In genomic region chr16:57245472-57246113, GRCh38 we compare ENCODE assay signal across 8 cellular contexts. TPM values are rescaled to one million over a fixed set of nuclear protein-coding genes. Genes with fewer than 3 reads are reported as not detected.
DNase-seq lines count a peak whose midpoint lies in the region; ATAC-seq and TF ChIP-seq lines count a peak whose summit lies in the region.

No MANE protein-coding gene starts in this region.

- H3K9me3 ChIP-seq in CD8-positive, alpha-beta memory T cell (ENCODE audit: low read length) = no peaks in the 10 kb centered on the region
- H3K9me3 ChIP-seq in MG63 = no peaks in the 10 kb centered on the region

- H3K4me1 ChIP-seq in CD8-positive, alpha-beta memory T cell (ENCODE audit: insufficient read depth, low read length) = peaks cover 17% of the 10 kb centered on the region

- peaks cover 5 to 44% (median 9%) of the 10 kb centered on the region in 3 donors for H3K36me3 Mint-ChIP-seq in CD8-positive, alpha-beta memory T cell
- H3K36me3 Mint-ChIP-seq in stimulated activated memory B cell treated with anti-CD40 and anti-IgM and Interleukin-4, amounts not matched to agents 10 μg/mL and 1 μg/mL and 100 μg/mL, for 72 hours = peaks cover 15% of the 10 kb centered on the region

- H3K9me3 Mint-ChIP-seq in CD8-positive, alpha-beta memory T cell = no peaks in the 10 kb centered on the region
- H3K9me3 Mint-ChIP-seq in stimulated activated memory B cell treated with anti-CD40 and anti-IgM and Interleukin-4, amounts not matched to agents 10 μg/mL and 1 μg/mL and 100 μg/mL, for 72 hours = no peaks in the 10 kb centered on the region

- TF ChIP-seq CTCF in astrocyte of the spinal cord (IDR thresholded peaks at IDR 0.05; ENCODE audit: low read depth, low read length) = no peak

- no peaks in the 10 kb centered on the region for H3K27me3 Mint-ChIP-seq in CD8-positive, alpha-beta memory T cell
- H3K27me3 Mint-ChIP-seq in stimulated activated memory B cell treated with anti-CD40 and anti-IgM and Interleukin-4, amounts not matched to agents 10 μg/mL and 1 μg/mL and 100 μg/mL, for 72 hours = no peaks in the 10 kb centered on the region

- H3K36me3 ChIP-seq in CD8-positive, alpha-beta memory T cell (ENCODE audit: insufficient read depth, low read length) = peaks cover 23% of the 10 kb centered on the region
- peaks cover 49% of the 10 kb centered on the region for H3K36me3 ChIP-seq in MG63

- POLR2A ChIA-PET in CD8-positive, alpha-beta memory T cell (lab: Charles Lee) = interaction anchor here (1.0 kb wide), 1 partner anchor 21 kb away, joined by 3 read pairs; no protein-coding TSS in a partner anchor

- no peak for DNase-seq in CD8-positive, alpha-beta memory T cell
- DNase-seq in MG63 (peak; percentile 62), astrocyte of the spinal cord (ENCODE audit: low read depth, low spot score) (no peak), iPS-NIHi7 (ENCODE audit: extremely low spot score) (peak; percentile 45), middle frontal gyrus (ENCODE audit: extremely low spot score, low spot score) (no peak), SIG-M5 treated with dmso at 0.1 percent for 504 hours (lab: John Stamatoyannopoulos, UW; ENCODE audit: unreplicated experiment) (no peak)

- CTCF ChIA-PET in CD8-positive, alpha-beta memory T cell (lab: Charles Lee) = interaction anchor here (0.8 to 1.3 kb wide), 4 partner anchors 35 to 173 kb away, joined by 3 to 5 read pairs (median 3); no protein-coding TSS in a partner anchor

- ATAC-seq in GM21360 (IDR thresholded peaks at IDR 0.05; ENCODE audit: unreplicated experiment) = peak; percentile 28
- ATAC-seq in stimulated activated memory B cell treated with anti-CD40 and anti-IgM and Interleukin-4, amounts not matched to agents 10 μg/mL and 1 μg/mL and 100 μg/mL, for 72 hours = peak; percentile 49

- peak overlapping the region; percentile 69 to 98 (median 95) for H3K4me3 Mint-ChIP-seq in CD8-positive, alpha-beta memory T cell
- H3K4me3 Mint-ChIP-seq in stimulated activated memory B cell treated with anti-CD40 and anti-IgM and Interleukin-4, amounts not matched to agents 10 μg/mL and 1 μg/mL and 100 μg/mL, for 72 hours = peak overlapping the region; percentile 85

- H3K27ac Mint-ChIP-seq in CD8-positive, alpha-beta memory T cell = peak overlapping the region; percentile 32 to 91 (median 70)
- peak overlapping the region; percentile 77 for H3K27ac Mint-ChIP-seq in stimulated activated memory B cell treated with anti-CD40 and anti-IgM and Interleukin-4, amounts not matched to agents 10 μg/mL and 1 μg/mL and 100 μg/mL, for 72 hours

- in situ Hi-C loops in astrocyte of the spinal cord (cut with HindIII; ENCODE audit: low sequenced_read_pairs) = no loop called here

- peak overlapping the region; percentile 69 for H3K4me3 ChIP-seq in CD8-positive, alpha-beta memory T cell (ENCODE audit: low read length)
- H3K4me3 ChIP-seq in MG63 (peak overlapping the region; percentile 93), astrocyte of the spinal cord (ENCODE audit: low read depth, low read length) (peak overlapping the region; percentile 71)

- H3K27me3 ChIP-seq in CD8-positive, alpha-beta memory T cell (ENCODE audit: insufficient read depth, low read length, poor library complexity, severe bottlenecking) = no peaks in the 10 kb centered on the region
- no peaks in the 10 kb centered on the region for H3K27me3 ChIP-seq in MG63

- peak overlapping the region; percentile 76 for H3K27ac ChIP-seq in CD8-positive, alpha-beta memory T cell (ENCODE audit: low read depth, low read length)

- peaks cover 15 to 24% (median 19%) of the 10 kb centered on the region in 3 donors for H3K4me1 Mint-ChIP-seq in CD8-positive, alpha-beta memory T cell
- H3K4me1 Mint-ChIP-seq in stimulated activated memory B cell treated with anti-CD40 and anti-IgM and Interleukin-4, amounts not matched to agents 10 μg/mL and 1 μg/mL and 100 μg/mL, for 72 hours = peaks cover 30% of the 10 kb centered on the region

RNA-seq across cellular contexts. Expression of gene ARL2BP, which starts 0.5 kb away (rescaled TPM):
- total RNA-seq in CD8-positive, alpha-beta memory T cell = 10 to 100 TPM; 29.9 to 30.1 TPM
- 112 TPM for polyA plus RNA-seq in CD8-positive, alpha-beta memory T cell
- total RNA-seq in MG63 (2014; rRNA removed; shearing (Covaris generic); ENCODE audit: low replicate concordance) = 352 and 467 TPM in 2 replicates

RNA-seq across cellular contexts. Expression of gene PLLP, which starts 38.9 kb away (rescaled TPM):
- under 1 TPM in 1 of 2 experiments, not detected in 1; 0.49 TPM for total RNA-seq in CD8-positive, alpha-beta memory T cell
- 0.72 TPM for polyA plus RNA-seq in CD8-positive, alpha-beta memory T cell
- total RNA-seq in MG63 (2014; rRNA removed; shearing (Covaris generic); ENCODE audit: low replicate concordance) = not detected in 2 replicates

RNA-seq across cellular contexts. Expression of gene RSPRY1, which starts 59.5 kb away (rescaled TPM):
- 10 to 100 TPM; 33.3 to 36.6 TPM for total RNA-seq in CD8-positive, alpha-beta memory T cell
- polyA plus RNA-seq in CD8-positive, alpha-beta memory T cell = 41.0 TPM
- 72.1 and 106 TPM in 2 replicates for total RNA-seq in MG63 (2014; rRNA removed; shearing (Covaris generic); ENCODE audit: low replicate concordance)

RNA-seq across cellular contexts. Expression of gene PSME3IP1, which starts 59.8 kb away (rescaled TPM):
- total RNA-seq in CD8-positive, alpha-beta memory T cell = 100 to 1,000 TPM; 103 to 111 TPM
- polyA plus RNA-seq in CD8-positive, alpha-beta memory T cell = 62.3 TPM
- 164 and 294 TPM in 2 replicates for total RNA-seq in MG63 (2014; rRNA removed; shearing (Covaris generic); ENCODE audit: low replicate concordance)

Comparison
In these comparisons a context has a peak if more than half of its experiments do, and no peak if none do; other contexts are left out.
1. DNase-seq: peak in MG63 (single experiment) and iPS-NIHi7 (single experiment); none in CD8-positive, alpha-beta memory T cell (0 of 5), astrocyte of the spinal cord (single experiment), middle frontal gyrus (single experiment) and SIG-M5 treated with dmso at 0.1 percent for 504 hours (single experiment).
2. RNA of gene ARL2BP, which starts 0.5 kb away (total RNA-seq): 352 to 467 TPM in MG63; 29.9 to 30.1 TPM in CD8-positive, alpha-beta memory T cell; every median in the first group is over 10 times any median in the second.
3. Peak in every context shown above with its lines, with median percentiles within 50 percentile points of each other: H3K4me3 ChIP-seq.